Comparison of ENCODE assay signal across 8 cellular contexts in genomic region chr15:65818927-65819562, GRCh38. TPM values are rescaled to one million over a fixed set of nuclear protein-coding genes. Genes with fewer than 3 reads are reported as not detected.
DNase-seq lines count a peak whose midpoint lies in the region; ATAC-seq, FAIRE-seq and TF ChIP-seq lines count a peak whose summit lies in the region.

No MANE protein-coding gene starts in this region.

- H3K4me2 ChIP-seq in K562 (ENCODE audit: insufficient read depth, low read length): peak overlapping the region; percentile 68

- peak overlapping the region in 1 of 2 donors; percentile 17 for H3K4me3 ChIP-seq in CD4-positive, alpha-beta memory T cell (ENCODE audit: low read length in 2 of 2)
- H3K4me3 ChIP-seq in K562 (no peak overlapping the region), upper lobe of left lung (no peak overlapping the region)

- 15% methylated on average over 4 of the region's 4 CpGs for WGBS in K562 (ENCODE audit: insufficient coverage, low coverage, missing lambda C conversion rate)
- WGBS in upper lobe of left lung, 2 donors: 39 to 46% methylated on average over 4 of the region's 4 CpGs

- peaks cover 0 to 3% of the 10 kb centered on the region in 2 donors for H3K36me3 Mint-ChIP-seq in CD4-positive, alpha-beta memory T cell

- DNase-seq in CD4-positive, alpha-beta memory T cell: peak; percentile 69 to 93 (median 89)
- DNase-seq in K562 (ENCODE audit: extremely low read depth in 1 of 4, low spot score in 3 of 4) (peak in 3 of 4 experiments; percentile 41 to 55 (median 44)), upper lobe of left lung (no peak), DMS114 treated with DMSO at 0.1 percent for 48 hours (lab: John Stamatoyannopoulos, UW; ENCODE audit: unreplicated experiment) (no peak), anterior cingulate cortex (lab: John Stamatoyannopoulos, UW) (no peak), NCI-H524 treated with DMSO at 0.1 percent for 48 hours (lab: John Stamatoyannopoulos, UW) (no peak)

- ATAC-seq in GM19463 (IDR thresholded peaks at IDR 0.05; ENCODE audit: unreplicated experiment) (peak; percentile 58), HG03565 (IDR thresholded peaks at IDR 0.05; ENCODE audit: unreplicated experiment) (peak; percentile 75), K562 (peak; percentile 46), upper lobe of left lung (ENCODE audit: low FRiP score in 2 of 2) (peak; percentile 55 to 89)

- H3K9me3 Mint-ChIP-seq in CD4-positive, alpha-beta memory T cell: peaks cover 0 to 3% (median 0%) of the 10 kb centered on the region in 8 donors

- no peak for TF ChIP-seq RAD21 in K562 (CRISPR knock-in tag; conservative IDR thresholded peaks at IDR 0.05 in 1 of 2, IDR thresholded peaks at IDR 0.05 in 1 of 2)

- intact Hi-C loops in CD4-positive, alpha-beta memory T cell (cut with micrococcal nuclease): loop anchor here (1.0 to 2.0 kb wide), 3 partner anchors 9 to 27 kb away; partner anchors contain the start of gene DENND4A
- intact Hi-C loops in K562 (cut with micrococcal nuclease): loop anchor here (1.0 to 5.0 kb wide), 2 partner anchors 14 to 77 kb away; no protein-coding TSS in a partner anchor

- no peaks in the 10 kb centered on the region for H3K27me3 ChIP-seq in CD4-positive, alpha-beta memory T cell (ENCODE audit: insufficient read depth, low read length)
- H3K27me3 ChIP-seq in K562 (ENCODE audit: control insufficient read depth in 2 of 2, insufficient read depth in 2 of 2, low read length in 2 of 2): no peaks in the 10 kb centered on the region
- H3K27me3 ChIP-seq in upper lobe of left lung: no peaks in the 10 kb centered on the region

- no peaks in the 10 kb centered on the region for H3K9me1 ChIP-seq in K562 (ENCODE audit: control insufficient read depth, insufficient read depth, low read length)

- TF ChIP-seq EP300 in K562 (IDR thresholded peaks at IDR 0.05; ENCODE audit: low read length) (0 out of 2 replicates have a peak, but pooled peaks have one; percentile 42), upper lobe of left lung (IDR thresholded peaks at IDR 0.05) (peak in 1 of 4 donors; percentile 61)

- no peaks in the 10 kb centered on the region for H3K79me2 ChIP-seq in K562 (ENCODE audit: control insufficient read depth, insufficient read depth, low read length)

- no peaks in the 10 kb centered on the region for H4K20me1 ChIP-seq in K562 (replicated peaks; ENCODE audit: control insufficient read depth, insufficient read depth, low read length)

- H3K36me3 ChIP-seq in CD4-positive, alpha-beta memory T cell (ENCODE audit: insufficient read depth, low read length): no peaks in the 10 kb centered on the region
- H3K36me3 ChIP-seq in K562 (ENCODE audit: control insufficient read depth, insufficient read depth, low read length) (no peaks in the 10 kb centered on the region), upper lobe of left lung (no peaks in the 10 kb centered on the region)

- H3K27ac ChIP-seq in CD4-positive, alpha-beta memory T cell (ENCODE audit: low read depth, low read length): peak overlapping the region; percentile 85
- peak overlapping the region; percentile 83 for H3K27ac ChIP-seq in K562 (ENCODE audit: extremely low read depth, low read depth, low read length)
- H3K27ac ChIP-seq in upper lobe of left lung: peak overlapping the region in 3 of 4 donors; percentile 33 to 74 (median 65)

- peaks cover 62% of the 10 kb centered on the region for H3K4me1 ChIP-seq in CD4-positive, alpha-beta memory T cell (ENCODE audit: insufficient read depth, low read length)
- H3K4me1 ChIP-seq in K562 (replicated peaks in 1 of 2; ENCODE audit: control insufficient read depth in 2 of 2, insufficient read depth in 2 of 2, low read length in 2 of 2) (peaks cover 16 to 31% of the 10 kb centered on the region in 2 experiments), upper lobe of left lung (peaks cover 9 to 23% (median 11%) of the 10 kb centered on the region in 4 donors)

- H2AFZ ChIP-seq in K562 (ENCODE audit: low read depth, low read length): peak overlapping the region; percentile 91

- in situ Hi-C loops in K562 (cut with MboI): no loop called here

- CTCF ChIA-PET in CD4-positive, alpha-beta memory T cell (lab: Charles Lee; ENCODE audit: partially characterized antibody): interaction anchor here (1.0 to 2.3 kb wide), 7 partner anchors 10 to 28 kb away, joined by 3 to 13 read pairs (median 6); partner anchors contain the start of gene DENND4A
- CTCF ChIA-PET in K562 (lab: Yijun Ruan, JAX; ENCODE audit: low intra/inter-chr PET ratio): no interaction called here

- H3K27me3 Mint-ChIP-seq in CD4-positive, alpha-beta memory T cell: no peaks in the 10 kb centered on the region

- POLR2A ChIA-PET in CD4-positive, alpha-beta memory T cell (lab: Charles Lee; ENCODE audit: partially characterized antibody): interaction anchor here (0.8 to 8.3 kb wide), 11 partner anchors 9 to 208 kb away, joined by 3 to 144 read pairs (median 10); partner anchors contain the start of genes DENND4A, INTS14 and RAB11A
- POLR2A ChIA-PET in K562 (lab: Yijun Ruan, JAX): interaction anchor here (0.6 to 1.9 kb wide), 5 partner anchors 10 to 519 kb away, joined by 3 to 6 read pairs (median 4); no protein-coding TSS in a partner anchor

- peak; percentile 29 for FAIRE-seq in K562 (lab: Jason Lieb, UNC)

- no peaks in the 10 kb centered on the region for H3K9me3 ChIP-seq in CD4-positive, alpha-beta memory T cell (ENCODE audit: control insufficient read depth in 1 of 2, low read length in 2 of 2)
- no peaks in the 10 kb centered on the region for H3K9me3 ChIP-seq in K562 (replicated peaks; ENCODE audit: control insufficient read depth, insufficient read depth, low read depth, low read length)
- H3K9me3 ChIP-seq in upper lobe of left lung: no peaks in the 10 kb centered on the region

- BruUV-seq in K562 (replicated peaks; lab: Mats Ljungman, UMichigan): no TSS peak

- peak overlapping the region; percentile 90 to 99 (median 96) for H3K27ac Mint-ChIP-seq in CD4-positive, alpha-beta memory T cell

- peaks cover 35 to 63% (median 50%) of the 10 kb centered on the region in 4 donors for H3K4me1 Mint-ChIP-seq in CD4-positive, alpha-beta memory T cell

- TF ChIP-seq CTCF in K562 (IDR thresholded peaks at IDR 0.05 in 2 of 3, conservative IDR thresholded peaks at IDR 0.05 in 1 of 3; ENCODE audit: insufficient read depth in 2 of 3, low read depth in 1 of 3, low read length in 3 of 3) (no peak), upper lobe of left lung (IDR thresholded peaks at IDR 0.05) (no peak)

- H3K9ac ChIP-seq in K562 (ENCODE audit: insufficient read depth in 1 of 2, low read depth in 2 of 2, low read length in 2 of 2): peak overlapping the region in 1 of 2 experiments; percentile 70; a peak in 2 of 4 replicates

- peak overlapping the region; percentile 32 to 77 (median 74) for H3K4me3 Mint-ChIP-seq in CD4-positive, alpha-beta memory T cell

- no peak for TF ChIP-seq POLR2A in K562 (conservative IDR thresholded peaks at IDR 0.05)
- no peak for TF ChIP-seq POLR2A in upper lobe of left lung (IDR thresholded peaks at IDR 0.05)

TF ChIP-seq in K562, 482 proteins besides CTCF, POLR2A, EP300 and RAD21 (continues in another document):
- TF ChIP-seq KLF16 (IDR thresholded peaks at IDR 0.05) (no peak), ZKSCAN3 (CRISPR knock-in tag; IDR thresholded peaks at IDR 0.05) (no peak), ZNF507 (tag; conservative IDR thresholded peaks at IDR 0.05) (no peak)

RNA-seq across cellular contexts. Expression of gene DENND4A, which starts 27.0 kb away (rescaled TPM):
- 10 to 100 TPM; 63.1 to 69.4 TPM for total RNA-seq in CD4-positive, alpha-beta memory T cell
- polyA plus RNA-seq in CD4-positive, alpha-beta memory T cell: 10 to 100 TPM in 1 of 2 donors, 1 to 10 TPM in 1; 8.4 to 21.3 TPM
- 41.4 and 147 TPM in 2 replicates for total RNA-seq in K562 (2011; cell fraction: chromatin; rRNA removed; ENCODE audit: low replicate concordance)
- total RNA-seq in K562 (2011; cell fraction: nucleolus; rRNA removed): 17.3 and 22.5 TPM in 2 replicates
- total RNA-seq in K562 (2011; cell fraction: nucleoplasm; rRNA removed): 50.7 and 53.1 TPM in 2 replicates
- total RNA-seq in K562 (2014; rRNA removed) (15.1 and 21.2 TPM in 2 replicates), K562 (2014; rRNA removed; fragmentation: Illumina TruSeq; extraction: Trizol) (28.6 and 35.5 TPM in 2 replicates), K562 (2015; rRNA removed; fragmentation: Illumina TruSeq; extraction: Trizol) (25.4 and 32.3 TPM in 2 replicates), K562 (2021) (18.3 and 19.9 TPM in 2 replicates), upper lobe of left lung (10 to 100 TPM; 20.9 to 66.4 (median 30.8) TPM)
- polyA plus RNA-seq in K562 (2011; rRNA removed) (19.8 and 23.0 TPM in 2 replicates), K562 (2014; fragmentation: Illumina TruSeq; extraction: Trizol) (14.8 and 17.0 TPM in 2 replicates), K562 (2014; fragmentation: Nextera tagmentation; extraction: Ambion mirVana) (1 to 10 TPM; 6.8 to 6.9 TPM), K562 (2014; rRNA removed) (11.3 and 13.5 TPM in 2 replicates)
- polyA plus RNA-seq in K562 (2011; cell fraction: cytosol; rRNA removed): 5.0 and 7.4 TPM in 2 replicates
- 18.4 and 23.1 TPM in 2 replicates for polyA plus RNA-seq in K562 (2011; cell fraction: nucleus; rRNA removed)
- 8.5 and 10.7 TPM in 2 replicates for polyA plus RNA-seq in K562 (2012)
- 69.4 and 70.4 TPM in 2 replicates for polyA minus RNA-seq in K562 (2011; rRNA and poly(A)+ RNA removed)
- polyA minus RNA-seq in K562 (2011; cell fraction: cytosol; rRNA and poly(A)+ RNA removed): 12.6 and 26.8 TPM in 2 replicates
- 31.0 and 60.5 TPM in 2 replicates for polyA minus RNA-seq in K562 (2011; cell fraction: nucleus; rRNA and poly(A)+ RNA removed)

RNA-seq across cellular contexts. Expression of gene RAB11A, which starts 50.2 kb away (rescaled TPM):
- total RNA-seq in CD4-positive, alpha-beta memory T cell: 10 to 100 TPM; 84.7 to 95.8 TPM
- 100 to 1,000 TPM; 247 to 265 TPM for polyA plus RNA-seq in CD4-positive, alpha-beta memory T cell
- total RNA-seq in K562 (2011; cell fraction: chromatin; rRNA removed; ENCODE audit: low replicate concordance): 56.2 and 68.3 TPM in 2 replicates
- 12.9 and 14.2 TPM in 2 replicates for total RNA-seq in K562 (2011; cell fraction: nucleolus; rRNA removed)
- 27.7 and 42.6 TPM in 2 replicates for total RNA-seq in K562 (2011; cell fraction: nucleoplasm; rRNA removed)
- total RNA-seq in K562 (2014; rRNA removed) (122 and 129 TPM in 2 replicates), K562 (2014; rRNA removed; fragmentation: Illumina TruSeq; extraction: Trizol) (265 and 291 TPM in 2 replicates), K562 (2015; rRNA removed; fragmentation: Illumina TruSeq; extraction: Trizol) (188 and 194 TPM in 2 replicates), K562 (2021) (224 and 232 TPM in 2 replicates), upper lobe of left lung (100 to 1,000 TPM in 5 of 6 donors, 10 to 100 TPM in 1; 15.7 to 205 (median 144) TPM)
- polyA plus RNA-seq in K562 (2011; rRNA removed) (336 and 369 TPM in 2 replicates), K562 (2014; fragmentation: Illumina TruSeq; extraction: Trizol) (317 and 338 TPM in 2 replicates), K562 (2014; fragmentation: Nextera tagmentation; extraction: Ambion mirVana) (100 to 1,000 TPM; 236 to 271 TPM), K562 (2014; rRNA removed) (245 and 321 TPM in 2 replicates)
- polyA plus RNA-seq in K562 (2011; cell fraction: cytosol; rRNA removed): 144 and 235 TPM in 2 replicates
- polyA plus RNA-seq in K562 (2011; cell fraction: nucleus; rRNA removed): 66.7 and 120 TPM in 2 replicates
- 291 and 297 TPM in 2 replicates for polyA plus RNA-seq in K562 (2012)
- polyA minus RNA-seq in K562 (2011; rRNA and poly(A)+ RNA removed): 431 and 466 TPM in 2 replicates
- polyA minus RNA-seq in K562 (2011; cell fraction: cytosol; rRNA and poly(A)+ RNA removed): 78.3 and 103 TPM in 2 replicates
- polyA minus RNA-seq in K562 (2011; cell fraction: nucleus; rRNA and poly(A)+ RNA removed): 12.8 and 19.5 TPM in 2 replicates

Comparison
In these comparisons a context has a peak if more than half of its experiments do, and no peak if none do; other contexts are left out.
1. DNase-seq: peak in CD4-positive, alpha-beta memory T cell (5 of 5) and K562 (3 of 4); none in upper lobe of left lung (0 of 2), DMS114 treated with DMSO at 0.1 percent for 48 hours (single experiment), anterior cingulate cortex (0 of 58) and NCI-H524 treated with DMSO at 0.1 percent for 48 hours (single experiment).
2. Peak in every context shown above with its lines, with median percentiles within 50 percentile points of each other: H3K27ac ChIP-seq and ATAC-seq.